ENCODE assay signal across 7 cellular contexts in the genomic region with DNA sequence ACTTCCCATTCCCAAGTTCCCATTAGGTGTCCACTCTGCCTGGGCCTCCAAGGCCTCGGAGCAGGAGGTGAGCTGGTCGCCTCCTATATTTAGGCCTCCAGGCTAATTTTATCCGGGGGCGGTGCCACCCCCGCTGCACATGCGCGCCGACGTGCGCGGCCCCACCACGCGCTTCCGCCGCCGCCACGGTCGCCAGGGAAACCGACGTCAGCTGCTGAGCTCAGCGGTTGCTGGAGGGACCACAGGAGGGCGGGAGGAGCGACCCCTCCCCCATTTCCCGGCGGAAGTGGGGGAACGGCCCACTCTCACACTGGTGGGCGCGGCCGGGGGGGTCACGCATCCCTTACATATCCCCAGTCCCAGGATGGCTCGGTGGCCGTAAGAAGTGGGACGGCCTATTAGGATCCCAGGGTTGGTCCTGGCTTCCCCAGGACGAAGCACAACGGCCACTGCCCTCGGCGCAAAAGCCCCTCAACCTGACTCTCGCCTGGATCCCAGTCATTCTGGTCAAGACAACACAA. TPM values are rescaled to one million over a fixed set of nuclear protein-coding genes. Genes with fewer than 3 reads are reported as not detected.
DNase-seq lines count a peak whose midpoint lies in the region; ATAC-seq and TF ChIP-seq lines count a peak whose summit lies in the region.

No MANE protein-coding gene starts in this region.

- peak overlapping the region; percentile 100 for H3K27ac ChIP-seq in epithelial cell of prostate

- ATAC-seq in GM18498 (IDR thresholded peaks at IDR 0.05; ENCODE audit: unreplicated experiment) (peak; percentile 54), HG02970 (IDR thresholded peaks at IDR 0.05; ENCODE audit: low FRiP score, unreplicated experiment) (peak; percentile 40), mucosa of descending colon (peak; percentile 26)

- DNase-seq in NK-92 treated with Interleukin-12 subunit alpha and Interleukin-12 subunit beta, amount 100 ng/mL, for 24 hours (lab: John Stamatoyannopoulos, UW), result peak; percentile 76
- DNase-seq in activated T-cell treated with anti-CD3 and anti-CD28 coated beads for 48 hours (ENCODE audit: low read depth) (peak; percentile 85), epithelial cell of prostate (ENCODE audit: low read depth, low spot score) (no peak), mucosa of descending colon (peak; percentile 88 to 96 (median 90))
- DNase-seq in stimulated activated CD8-positive, alpha-beta memory T cell treated with anti-CD3 and anti-CD28 coated beads, Interleukin-2, amount 100 ng/mL, for 1 hour (ENCODE audit: low read depth in 2 of 2), result peak; percentile 84

- H3K9me3 ChIP-seq in mucosa of descending colon, result no peaks in the 10 kb centered on the region

- intact Hi-C loops in mucosa of descending colon (cut with DNase I, micrococcal nuclease), result no loop called here

- H3K4me1 ChIP-seq in mucosa of descending colon (ENCODE audit: low read depth), result peaks cover 37% of the 10 kb centered on the region

- no peak for TF ChIP-seq CTCF in mucosa of descending colon (IDR thresholded peaks at IDR 0.05)

- H3K4me3 ChIP-seq in mucosa of descending colon, result peak overlapping the region; percentile 6

- H3K36me3 ChIP-seq in mucosa of descending colon (ENCODE audit: low read depth), result peaks cover 29% of the 10 kb centered on the region

RNA-seq across cellular contexts. Expression of a gene that starts 1.0 kb away (rescaled TPM):
- total RNA-seq in mucosa of descending colon, result 100 to 1,000 TPM in 1 of 3 donors, 10 to 100 TPM in 2; 14.9 to 185 (median 84.0) TPM

RNA-seq across cellular contexts. Expression of a gene that starts 11.6 kb away (rescaled TPM):
- total RNA-seq in mucosa of descending colon, result 10 to 100 TPM; 56.4 to 77.2 (median 62.8) TPM

RNA-seq across cellular contexts. Expression of a gene that starts 25.0 kb away (rescaled TPM):
- 10 to 100 TPM in 1 of 3 donors, 1 to 10 TPM in 2; 8.0 to 19.1 (median 9.6) TPM for total RNA-seq in mucosa of descending colon

RNA-seq across cellular contexts. Expression of a gene that starts 27.3 kb away (rescaled TPM):
- total RNA-seq in mucosa of descending colon, result under 1 TPM in 1 of 3 donors, not detected in 2; 0.28 TPM

RNA-seq across cellular contexts. Expression of a gene that starts 32.9 kb away (rescaled TPM):
- not detected for total RNA-seq in mucosa of descending colon
